Comparison of ENCODE assay signal across 1 cellular context in genomic region chr2:42118759-42119569, GRCh38.
TF ChIP-seq lines count a peak whose summit lies in the region.

No MANE protein-coding gene starts in this region.

TF ChIP-seq in SK-N-SH treated with all-trans-retinoic acid at 6 μM for 48 hours, 23 proteins besides CTCF, POLR2A, EP300 and RAD21 (continued from another document):
- TF ChIP-seq CSRNP3 (CRISPR knock-in tag; IDR thresholded peaks at IDR 0.05), result no peak
- peak; percentile 95 for TF ChIP-seq TCF4 (CRISPR knock-in tag; IDR thresholded peaks at IDR 0.05; ENCODE audit: borderline replicate concordance)
- no peak for TF ChIP-seq ZFP3 (CRISPR knock-in tag; IDR thresholded peaks at IDR 0.05)
- TF ChIP-seq BACH2 (CRISPR knock-in tag; IDR thresholded peaks at IDR 0.05; ENCODE audit: borderline replicate concordance), result no peak
- TF ChIP-seq TOX (CRISPR knock-in tag; IDR thresholded peaks at IDR 0.05; ENCODE audit: borderline replicate concordance), result no peak
- TF ChIP-seq RARB (CRISPR knock-in tag; IDR thresholded peaks at IDR 0.05), result no peak
- TF ChIP-seq OSR1 (CRISPR knock-in tag; IDR thresholded peaks at IDR 0.05), result no peak
- peak; percentile 94; the same call in 1 of the 2 replicates for TF ChIP-seq CREB5 (CRISPR knock-in tag; IDR thresholded peaks at IDR 0.05; ENCODE audit: low read depth)
- TF ChIP-seq ZNF70 (CRISPR knock-in tag; IDR thresholded peaks at IDR 0.05), result peak; percentile 47; the same call in 1 of the 2 replicates
- TF ChIP-seq ISL1 (CRISPR knock-in tag; IDR thresholded peaks at IDR 0.05), result peak; percentile 35; the same call in 1 of the 2 replicates
- no peak for TF ChIP-seq ZNF565 (CRISPR knock-in tag; conservative IDR thresholded peaks at IDR 0.05; ENCODE audit: low read depth)
- TF ChIP-seq ZFP30 (CRISPR knock-in tag; IDR thresholded peaks at IDR 0.05), result no peak
